In genomic region chr11:46560300-46561025, GRCh38 we compare ENCODE assay signal across 8 cellular contexts. TPM values are rescaled to one million over a fixed set of nuclear protein-coding genes. Genes with fewer than 3 reads are reported as not detected.
DNase-seq lines count a peak whose midpoint lies in the region; ATAC-seq, FAIRE-seq and TF ChIP-seq lines count a peak whose summit lies in the region.

No MANE protein-coding gene starts in this region.

- peak; percentile 28 for FAIRE-seq in endothelial cell of umbilical vein (lab: Jason Lieb, UNC)

- H3K27ac Mint-ChIP-seq in GM23338 (no peak overlapping the region; the same call in 1 of the 2 replicates), nephron (peak overlapping the region; percentile 6 to 50 (median 10))

- TSS peak; percentile 7 for BruUV-seq in endothelial cell of umbilical vein (replicated peaks; lab: Mats Ljungman, UMichigan)

- peaks cover 4% of the 10 kb centered on the region for H3K27me3 Mint-ChIP-seq in GM23338 (ENCODE audit: insufficient read depth, low read depth, poor library complexity)
- H3K27me3 Mint-ChIP-seq in nephron (ENCODE audit: low read depth) = no peaks in the 10 kb centered on the region

- H3K4me1 Mint-ChIP-seq in GM23338 (peaks cover 8% of the 10 kb centered on the region; the same call in 2 of the 3 replicates), nephron (peaks cover 26% of the 10 kb centered on the region)

- H4K20me1 ChIP-seq in GM23338 (replicated peaks; ENCODE audit: insufficient read depth) (peaks cover 22% of the 10 kb centered on the region), endothelial cell of umbilical vein (replicated peaks; ENCODE audit: control insufficient read depth, extremely low read depth, insufficient read depth, low read length) (no peaks in the 10 kb centered on the region)

- intact Hi-C loops in endothelial cell of umbilical vein (cut with micrococcal nuclease) = no loop called here

- H3K9me1 ChIP-seq in endothelial cell of umbilical vein (replicated peaks; ENCODE audit: control insufficient read depth, extremely low read depth, insufficient read depth, low read length) = no peaks in the 10 kb centered on the region

- H3K9me3 Mint-ChIP-seq in GM23338 = no peaks in the 10 kb centered on the region
- H3K9me3 Mint-ChIP-seq in nephron = no peaks in the 10 kb centered on the region

- no peaks in the 10 kb centered on the region for H3K9me3 ChIP-seq in endothelial cell of umbilical vein (replicated peaks; ENCODE audit: control insufficient read depth, insufficient read depth, low read length)

- dilution Hi-C loops in endothelial cell of umbilical vein (cut with MboI; ENCODE audit: extremely low pct_ligation_motif_present, low sequenced_read_pairs) = no loop called here

- no peak overlapping the region for H2AFZ ChIP-seq in GM23338
- peak overlapping the region; percentile 56 for H2AFZ ChIP-seq in endothelial cell of umbilical vein (ENCODE audit: low read depth, low read length)

- H3K9me2 ChIP-seq in GM23338 (ENCODE audit: insufficient read depth) = no peaks in the 10 kb centered on the region

- peak; percentile 47 for DNase-seq in GM10248 (ENCODE audit: extremely low spot score)
- no peak for DNase-seq in GM23338 (ENCODE audit: low spot score)
- DNase-seq in RPMI7951 (ENCODE audit: low read depth) = peak; percentile 38
- DNase-seq in endothelial cell of umbilical vein (ENCODE audit: low read depth, low spot score) = peak; percentile 65
- no peak for DNase-seq in GOT3 (lab: John Stamatoyannopoulos, UW)
- no peak for DNase-seq in nucleus accumbens (lab: John Stamatoyannopoulos, UW)

- TF ChIP-seq POLR2A in endothelial cell of umbilical vein (IDR thresholded peaks at IDR 0.05; ENCODE audit: low read depth, low read length) = no peak

- no peaks in the 10 kb centered on the region for H3F3A ChIP-seq in GM23338 (replicated peaks; ENCODE audit: low read depth)

- TF ChIP-seq CTCF in GM10248 (IDR thresholded peaks at IDR 0.05; ENCODE audit: control extremely low read depth, extremely low read depth, low read depth, missing control alignments) = no peak
- no peak for TF ChIP-seq CTCF in GM23338 (conservative IDR thresholded peaks at IDR 0.05; ENCODE audit: low read depth in 2 of 2)
- no peak for TF ChIP-seq CTCF in endothelial cell of umbilical vein (IDR thresholded peaks at IDR 0.05; ENCODE audit: extremely low read depth in 1 of 2, insufficient read depth in 1 of 2, low read depth in 1 of 2, low read length in 2 of 2)
- TF ChIP-seq CTCF in nephron (IDR thresholded peaks at IDR 0.05; ENCODE audit: unreplicated experiment in 3 of 3) = no peak

- H3K27me3 ChIP-seq in GM23338 (ENCODE audit: insufficient read depth) = no peaks in the 10 kb centered on the region
- no peaks in the 10 kb centered on the region for H3K27me3 ChIP-seq in endothelial cell of umbilical vein (ENCODE audit: control insufficient read depth in 2 of 2, insufficient read depth in 2 of 2, low read length in 2 of 2)

- POLR2A ChIA-PET in GM10248 (lab: Yijun Ruan, JAX) (interaction anchor here (0.6 to 1.8 kb wide), 2 partner anchors 10 to 356 kb away, joined by 4 to 6 read pairs; no protein-coding TSS in a partner anchor), endothelial cell of umbilical vein (lab: Charles Lee) (interaction anchor here (0.5 to 0.7 kb wide), 2 partner anchors 10 to 59 kb away, joined by 3 to 5 read pairs; no protein-coding TSS in a partner anchor)

- H3K4me3 Mint-ChIP-seq in GM23338 = no peak overlapping the region
- peak overlapping the region in 2 of 3 experiments; percentile 5 to 44 for H3K4me3 Mint-ChIP-seq in nephron

- H3K4me3 ChIP-seq in GM23338 (no peak overlapping the region), endothelial cell of umbilical vein (replicated peaks in 1 of 3; ENCODE audit: insufficient read depth in 1 of 3, low read depth in 1 of 3, low read length in 3 of 3) (peak overlapping the region; percentile 15 to 61 (median 26))

- H3K79me2 ChIP-seq in GM23338 (replicated peaks; ENCODE audit: insufficient read depth) = peaks cover 99% of the 10 kb centered on the region
- peaks cover 58% of the 10 kb centered on the region for H3K79me2 ChIP-seq in endothelial cell of umbilical vein (ENCODE audit: control insufficient read depth, insufficient read depth, low read length)

- peak overlapping the region; percentile 71; the same call in 1 of the 2 replicates for H3K27ac ChIP-seq in GM23338 (ENCODE audit: low read depth)
- H3K27ac ChIP-seq in endothelial cell of umbilical vein (ENCODE audit: insufficient read depth, low read depth, low read length) = peak overlapping the region; percentile 61

- H3K9ac ChIP-seq in endothelial cell of umbilical vein (replicated peaks; ENCODE audit: extremely low read depth, insufficient read depth, low read length) = peak overlapping the region; percentile 68

- H3K36me3 ChIP-seq in GM23338 (ENCODE audit: insufficient read depth) = no peaks in the 10 kb centered on the region
- H3K36me3 ChIP-seq in endothelial cell of umbilical vein (ENCODE audit: control insufficient read depth in 2 of 2, extremely low read depth in 1 of 2, insufficient read depth in 2 of 2, low read length in 2 of 2) = no peaks in the 10 kb centered on the region

- CTCF ChIA-PET in GM10248 (lab: Yijun Ruan, JAX) (interaction anchor here (1.0 to 2.6 kb wide), 9 partner anchors 11 to 192 kb away, joined by 3 to 14 read pairs (median 6); partner anchors contain the start of genes ATG13 and HARBI1), endothelial cell of umbilical vein (lab: Charles Lee) (interaction anchor here (0.7 to 2.0 kb wide), 10 partner anchors 11 to 172 kb away, joined by 3 to 11 read pairs (median 4); partner anchors contain the start of gene AMBRA1)

- H3K4me2 ChIP-seq in GM23338 (no peak overlapping the region), endothelial cell of umbilical vein (ENCODE audit: insufficient read depth, low read length) (peak overlapping the region; percentile 99)

- ATAC-seq in GM23338 = no peak
- ATAC-seq in GM18907 (IDR thresholded peaks at IDR 0.05; ENCODE audit: unreplicated experiment) = no peak

- H3K36me3 Mint-ChIP-seq in GM23338 (ENCODE audit: low read depth) (no peaks in the 10 kb centered on the region), nephron (ENCODE audit: low read depth) (no peaks in the 10 kb centered on the region)

- H3K4me1 ChIP-seq in GM23338 (ENCODE audit: insufficient read depth) (peaks cover 4% of the 10 kb centered on the region; the same call in 1 of the 2 replicates), endothelial cell of umbilical vein (ENCODE audit: control insufficient read depth, extremely low read depth, insufficient read depth, low read length) (peaks cover 31% of the 10 kb centered on the region)

TF ChIP-seq in endothelial cell of umbilical vein, 7 proteins besides CTCF, POLR2A, EP300 and RAD21 (continues in another document):
- no peak for TF ChIP-seq JUN (IDR thresholded peaks at IDR 0.05; ENCODE audit: borderline replicate concordance, insufficient read depth, insufficient read length, low read depth)
- no peak for TF ChIP-seq MAX (IDR thresholded peaks at IDR 0.05; ENCODE audit: insufficient read depth, insufficient read length)
- no peak for TF ChIP-seq GATA2 (IDR thresholded peaks at IDR 0.05; ENCODE audit: insufficient read depth, insufficient read length, low read depth, low read length)
- no peak for TF ChIP-seq MYC (IDR thresholded peaks at IDR 0.05; ENCODE audit: low read depth, low read length)
- no peak for TF ChIP-seq FOS (IDR thresholded peaks at IDR 0.05; ENCODE audit: borderline replicate concordance, insufficient read depth, low read length)

RNA-seq across cellular contexts. Expression of gene AMBRA1, which starts 33.4 kb away (rescaled TPM):
- total RNA-seq in GM23338 (2014; rRNA removed; shearing (Covaris generic)) = 34.8 and 42.2 TPM in 2 replicates
- polyA plus RNA-seq in GM23338 (2016; fragmentation: Nextera tagmentation; extraction: Ambion mirVana) (8.3 and 8.9 TPM in 2 replicates), endothelial cell of umbilical vein (14.4 and 18.4 TPM in 2 replicates)
- 10.3 and 10.7 TPM in 2 replicates for total RNA-seq in RPMI7951 (2014; rRNA removed; shearing (Covaris generic))
- total RNA-seq in endothelial cell of umbilical vein = 26.5 and 32.4 TPM in 2 replicates
- polyA plus RNA-seq in endothelial cell of umbilical vein (2011; cell fraction: cytosol; rRNA removed) = 13.5 and 13.9 TPM in 2 replicates
- 27.4 and 34.0 TPM in 2 replicates for polyA plus RNA-seq in endothelial cell of umbilical vein (2011; cell fraction: nucleus; rRNA removed)
- 20.0 and 22.4 TPM in 2 replicates for polyA plus RNA-seq in endothelial cell of umbilical vein (2012)
- polyA minus RNA-seq in endothelial cell of umbilical vein = 64.6 and 68.2 TPM in 2 replicates
- polyA minus RNA-seq in endothelial cell of umbilical vein (2011; cell fraction: cytosol; rRNA and poly(A)+ RNA removed) = 20.3 TPM
- 56.2 and 64.9 TPM in 2 replicates for polyA minus RNA-seq in endothelial cell of umbilical vein (2011; cell fraction: nucleus; rRNA and poly(A)+ RNA removed)

RNA-seq across cellular contexts. Expression of gene HARBI1, which starts 56.6 kb away (rescaled TPM):
- 4.9 and 6.5 TPM in 2 replicates for total RNA-seq in GM23338 (2014; rRNA removed; shearing (Covaris generic))
- polyA plus RNA-seq in GM23338 (2016; fragmentation: Nextera tagmentation; extraction: Ambion mirVana) = 4.2 TPM in 2 replicates
- total RNA-seq in RPMI7951 (2014; rRNA removed; shearing (Covaris generic)) = 3.7 and 4.2 TPM in 2 replicates
- total RNA-seq in endothelial cell of umbilical vein = 3.2 and 4.7 TPM in 2 replicates
- polyA plus RNA-seq in endothelial cell of umbilical vein = 2.7 and 3.1 TPM in 2 replicates
- polyA plus RNA-seq in endothelial cell of umbilical vein (2011; cell fraction: cytosol; rRNA removed) = 2.3 and 2.6 TPM in 2 replicates
- 2.0 and 2.5 TPM in 2 replicates for polyA plus RNA-seq in endothelial cell of umbilical vein (2011; cell fraction: nucleus; rRNA removed)
- polyA plus RNA-seq in endothelial cell of umbilical vein (2012) = 4.9 and 5.3 TPM in 2 replicates
- polyA minus RNA-seq in endothelial cell of umbilical vein = 5.9 and 6.2 TPM in 2 replicates
- polyA minus RNA-seq in endothelial cell of umbilical vein (2011; cell fraction: cytosol; rRNA and poly(A)+ RNA removed) = 2.0 TPM
- polyA minus RNA-seq in endothelial cell of umbilical vein (2011; cell fraction: nucleus; rRNA and poly(A)+ RNA removed) = 5.6 and 6.6 TPM in 2 replicates

RNA-seq across cellular contexts. Expression of gene ATG13, which starts 56.9 kb away (rescaled TPM):
- 71.1 and 71.4 TPM in 2 replicates for total RNA-seq in GM23338 (2014; rRNA removed; shearing (Covaris generic))
- polyA plus RNA-seq in GM23338 (2016; fragmentation: Nextera tagmentation; extraction: Ambion mirVana) = 32.3 and 32.9 TPM in 2 replicates
- 32.5 and 43.3 TPM in 2 replicates for total RNA-seq in RPMI7951 (2014; rRNA removed; shearing (Covaris generic))
- 66.5 and 67.3 TPM in 2 replicates for total RNA-seq in endothelial cell of umbilical vein
- 60.1 and 71.0 TPM in 2 replicates for polyA plus RNA-seq in endothelial cell of umbilical vein
- polyA plus RNA-seq in endothelial cell of umbilical vein (2011; cell fraction: cytosol; rRNA removed) = 51.2 and 56.9 TPM in 2 replicates
- polyA plus RNA-seq in endothelial cell of umbilical vein (2011; cell fraction: nucleus; rRNA removed) = 94.3 and 102 TPM in 2 replicates
- 39.0 and 39.7 TPM in 2 replicates for polyA plus RNA-seq in endothelial cell of umbilical vein (2012)
- 82.7 and 117 TPM in 2 replicates for polyA minus RNA-seq in endothelial cell of umbilical vein
- polyA minus RNA-seq in endothelial cell of umbilical vein (2011; cell fraction: cytosol; rRNA and poly(A)+ RNA removed) = 44.4 TPM
- polyA minus RNA-seq in endothelial cell of umbilical vein (2011; cell fraction: nucleus; rRNA and poly(A)+ RNA removed) = 63.6 and 70.2 TPM in 2 replicates

Comparison
In these comparisons a context has a peak if more than half of its experiments do, and no peak if none do; other contexts are left out.
1. DNase-seq: peak in GM10248 (single experiment), RPMI7951 (single experiment) and endothelial cell of umbilical vein (single experiment); none in GM23338 (single experiment), GOT3 (single experiment) and nucleus accumbens (0 of 56).